In the genomic region with DNA sequence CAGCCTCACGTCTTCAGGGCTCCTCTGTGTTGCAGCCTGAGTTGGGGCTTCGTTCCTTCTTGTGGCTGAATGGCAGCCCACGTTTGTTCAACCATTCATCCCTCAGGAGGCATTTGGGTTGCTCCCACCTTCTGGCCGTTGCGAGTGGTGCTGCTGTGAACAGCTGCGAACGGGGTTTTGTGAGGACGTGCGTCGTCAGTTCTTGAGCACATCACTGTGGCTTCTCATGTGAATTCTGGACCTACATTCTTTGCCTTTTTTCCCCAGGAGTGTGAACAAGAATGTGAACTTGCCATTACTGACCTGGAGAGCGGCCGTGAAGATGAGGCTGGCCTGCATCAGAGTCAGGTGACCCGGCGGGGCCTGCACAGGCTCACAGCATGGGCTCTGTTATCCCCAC, we compare ENCODE assay signal across 25 cellular contexts.
"Had no signal": no experiment of that assay in that cellular context is flagged by ENCODE, and none has a peak within 500 bp of the region (broad histone marks: within the 10 kb centered on the region; RNA-seq: fewer than 3 reads in every experiment).

No MANE protein-coding gene starts in this region.

- H3K27ac ChIP-seq: WERI-Rb-1 had no signal

- FAIRE-seq: astrocyte, TTC549 had no signal

- DNase-seq: activated CD4-positive, alpha-beta T cell treated with anti-CD3 and anti-CD28 coated beads for 4 hours; activated CD8-positive, alpha-beta memory T cell treated with anti-CD3 and anti-CD28 coated beads, Interleukin-2, amount 50 U/mL, for 4 hours; activated CD8-positive, alpha-beta T cell treated with anti-CD3 and anti-CD28 coated beads for 36 hours; activated naive CD8-positive, alpha-beta T cell treated with anti-CD3 and anti-CD28 coated beads, Interleukin-2, amount 50 U/mL, for 24 hours; amygdala; KG1; NCI-H1092; NCI-H1417; NCI-H1930; NCI-H2171 treated with DMSO at 0.1 percent for 48 hours; NCI-H226; NCI-H510A; NCI-H526 treated with DMSO at 0.1 percent for 48 hours; NCI-H82; OCI-M1; RPMI8226; SHP77; T-helper 17 cell; T-helper 9 cell; WERI-Rb-1 had no signal

- ATAC-seq: activated CD4-positive, CD25-positive, alpha-beta regulatory T cell treated with anti-CD3 and anti-CD28 coated beads, Interleukin-2, amount 50 U/mL, for 24 hours; activated CD8-positive, alpha-beta T cell treated with anti-CD3 and anti-CD28 coated beads for 36 hours; activated naive CD4-positive, alpha-beta T cell treated with anti-CD3 and anti-CD28 coated beads, Interleukin-2, amount 50 U/mL, for 72 hours; activated naive CD8-positive, alpha-beta T cell treated with anti-CD3 and anti-CD28 coated beads, Interleukin-2, amount 50 U/mL, for 24 hours; Panc1; T-helper 17 cell had no signal
